In the genomic region with DNA sequence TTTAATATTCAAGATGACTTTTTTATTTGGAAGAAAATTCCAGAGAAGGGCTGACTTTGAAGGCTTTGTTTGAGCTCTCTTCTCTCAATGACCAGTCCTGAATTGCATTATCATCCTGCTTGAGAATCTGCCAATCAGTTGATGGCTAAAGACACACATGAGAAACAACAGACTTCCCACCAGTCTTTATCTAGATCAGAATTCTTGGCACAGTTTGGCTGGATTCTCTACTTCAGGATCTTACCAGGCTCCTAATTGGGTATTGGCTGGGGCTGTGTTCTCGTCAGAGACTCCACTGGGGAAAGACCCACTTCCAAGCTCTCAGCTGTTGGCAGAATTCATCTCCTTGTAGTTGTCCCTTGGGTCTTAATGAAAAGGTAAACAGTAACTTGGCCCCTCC, we compare ENCODE assay signal across 15 cellular contexts.
A peak's percentile ranks its signal among the peaks of the same experiment; 100 is the strongest.
DNase-seq lines count a peak whose midpoint lies in the region; ATAC-seq and TF ChIP-seq lines count a peak whose summit lies in the region.
"Had no signal": no experiment of that assay in that cellular context is flagged by ENCODE, and none has a peak within 500 bp of the region (broad histone marks: within the 10 kb centered on the region; RNA-seq: fewer than 3 reads in every experiment).

No MANE protein-coding gene starts in this region.

- CTCF ChIA-PET in SK-N-SH (lab: Yijun Ruan, JAX) (interaction anchor here (1.1 to 2.1 kb wide), 3 partner anchors 8 to 299 kb away, joined by 3 to 5 read pairs (median 4); no protein-coding TSS in a partner anchor), PC-9 (lab: Charles Lee) (no interaction called here)

- H3K4me3 ChIP-seq in SK-N-SH (ENCODE audit: low read depth in 2 of 2, low read length in 1 of 2) = no peak overlapping the region
- no peak overlapping the region for H3K4me3 ChIP-seq in fibroblast of mammary gland (ENCODE audit: control insufficient read depth, low read depth, low read length)
- H3K4me3 ChIP-seq in osteoblast (ENCODE audit: insufficient read depth, low read length) = no peak overlapping the region
- H3K4me3 ChIP-seq in PC-9 = no peak overlapping the region
- H3K4me3 ChIP-seq: BLaER1, psoas muscle had no signal

- no peaks in the 10 kb centered on the region for H3K36me3 Mint-ChIP-seq in activated T-helper 1 cell treated with anti-CD3 and anti-CD28 coated beads, Interleukin-12 subunit alpha, Interleukin-12 subunit beta, Interleukin-2, Interleukin-4 antibody, amounts not matched to agents 30 ng/mL and 10 ng/mL and 1 ng/mL, durations not matched to agents 14 hours and 24 hours and 36 hours (ENCODE audit: low read depth)

- H4K20me1 ChIP-seq in SK-N-SH (ENCODE audit: insufficient read depth) (no peaks in the 10 kb centered on the region), osteoblast (ENCODE audit: insufficient read depth, low read length) (no peaks in the 10 kb centered on the region), PC-9 (ENCODE audit: insufficient read depth) (no peaks in the 10 kb centered on the region)
- H4K20me1 ChIP-seq: BLaER1 had no signal

- no peak for TF ChIP-seq CTCF in SK-N-SH (IDR thresholded peaks at IDR 0.05)
- TF ChIP-seq CTCF in fibroblast of mammary gland (conservative IDR thresholded peaks at IDR 0.05; ENCODE audit: control insufficient read depth, insufficient read depth, low read depth, low read length) = no peak
- no peak for TF ChIP-seq CTCF in osteoblast (IDR thresholded peaks at IDR 0.05; ENCODE audit: extremely low read depth, low read depth, low read length)
- no peak for TF ChIP-seq CTCF in PC-9 (conservative IDR thresholded peaks at IDR 0.05)

- H3K9me2 ChIP-seq in SK-N-SH = no peaks in the 10 kb centered on the region
- no peaks in the 10 kb centered on the region for H3K9me2 ChIP-seq in PC-9 (ENCODE audit: insufficient read depth)

- H3K27ac Mint-ChIP-seq in activated T-helper 1 cell treated with anti-CD3 and anti-CD28 coated beads, Interleukin-12 subunit alpha, Interleukin-12 subunit beta, Interleukin-2, Interleukin-4 antibody, amounts not matched to agents 30 ng/mL and 10 ng/mL and 1 ng/mL, durations not matched to agents 14 hours and 24 hours and 36 hours = no peak overlapping the region
- H3K27ac Mint-ChIP-seq: activated CD8-positive, alpha-beta T cell treated with anti-CD3 and anti-CD28 coated beads for 36 hours had no signal

- ATAC-seq in GM19395 (IDR thresholded peaks at IDR 0.05; ENCODE audit: unreplicated experiment) = no peak
- ATAC-seq: psoas muscle had no signal

- TF ChIP-seq EP300 in SK-N-SH (IDR thresholded peaks at IDR 0.05; ENCODE audit: borderline replicate concordance in 1 of 2, low read depth in 1 of 2, low read length in 1 of 2) = peak in 1 of 2 experiments; percentile 87; a peak in 1 of 4 replicates

- POLR2A ChIA-PET in SK-N-SH (lab: Yijun Ruan, JAX) (no interaction called here), PC-9 (lab: Charles Lee; ENCODE audit: unreplicated experiment) (no interaction called here)

- no peak overlapping the region for H3K4me3 Mint-ChIP-seq in activated T-helper 1 cell treated with anti-CD3 and anti-CD28 coated beads, Interleukin-12 subunit alpha, Interleukin-12 subunit beta, Interleukin-2, Interleukin-4 antibody, amounts not matched to agents 30 ng/mL and 10 ng/mL and 1 ng/mL, durations not matched to agents 14 hours and 24 hours and 36 hours
- H3K4me3 Mint-ChIP-seq: activated CD8-positive, alpha-beta T cell treated with anti-CD3 and anti-CD28 coated beads for 36 hours had no signal

- peaks cover 4% of the 10 kb centered on the region for H3K27me3 Mint-ChIP-seq in activated T-helper 1 cell treated with anti-CD3 and anti-CD28 coated beads, Interleukin-12 subunit alpha, Interleukin-12 subunit beta, Interleukin-2, Interleukin-4 antibody, amounts not matched to agents 30 ng/mL and 10 ng/mL and 1 ng/mL, durations not matched to agents 14 hours and 24 hours and 36 hours (ENCODE audit: insufficient read depth)
- H3K27me3 Mint-ChIP-seq: activated CD8-positive, alpha-beta T cell treated with anti-CD3 and anti-CD28 coated beads for 36 hours had no signal

- no peak for TF ChIP-seq RAD21 in SK-N-SH (IDR thresholded peaks at IDR 0.05; ENCODE audit: low read length)

- H3K9ac ChIP-seq in SK-N-SH = no peak overlapping the region; the same call in 1 of the 2 replicates
- H3K9ac ChIP-seq: BLaER1 had no signal

- no peaks in the 10 kb centered on the region for H3K27me3 ChIP-seq in SK-N-SH (ENCODE audit: insufficient read depth)
- no peaks in the 10 kb centered on the region for H3K27me3 ChIP-seq in osteoblast (ENCODE audit: insufficient read depth, low read length)
- H3K27me3 ChIP-seq in PC-9 (ENCODE audit: insufficient read depth, low read depth) = no peaks in the 10 kb centered on the region
- H3K27me3 ChIP-seq: BLaER1 had no signal

- H3K9me3 Mint-ChIP-seq in activated T-helper 1 cell treated with anti-CD3 and anti-CD28 coated beads, Interleukin-12 subunit alpha, Interleukin-12 subunit beta, Interleukin-2, Interleukin-4 antibody, amounts not matched to agents 30 ng/mL and 10 ng/mL and 1 ng/mL, durations not matched to agents 14 hours and 24 hours and 36 hours = no peaks in the 10 kb centered on the region
- H3K9me3 Mint-ChIP-seq: activated CD8-positive, alpha-beta T cell treated with anti-CD3 and anti-CD28 coated beads for 36 hours had no signal

- WGBS in SK-N-SH (ENCODE audit: low lambda C conversion rate) = 17% methylated on average over 1 of the region's 1 CpG

- H3K9me3 ChIP-seq in SK-N-SH (no peaks in the 10 kb centered on the region), osteoblast (ENCODE audit: low read depth, low read length) (no peaks in the 10 kb centered on the region), PC-9 (ENCODE audit: insufficient read depth, low read depth) (no peaks in the 10 kb centered on the region)
- H3K9me3 ChIP-seq: BLaER1, psoas muscle had no signal

- H3K4me2 ChIP-seq in SK-N-SH (0 out of 2 replicates have a peak overlapping the region, but pooled peaks have one; percentile 4), osteoblast (ENCODE audit: insufficient read depth, low read length) (no peak overlapping the region), PC-9 (no peak overlapping the region)
- H3K4me2 ChIP-seq: BLaER1 had no signal

- H3K4me1 Mint-ChIP-seq in activated T-helper 1 cell treated with anti-CD3 and anti-CD28 coated beads, Interleukin-12 subunit alpha, Interleukin-12 subunit beta, Interleukin-2, Interleukin-4 antibody, amounts not matched to agents 30 ng/mL and 10 ng/mL and 1 ng/mL, durations not matched to agents 14 hours and 24 hours and 36 hours (ENCODE audit: low read depth) = peaks cover 14% of the 10 kb centered on the region

- H3F3A ChIP-seq in SK-N-SH (replicated peaks; ENCODE audit: insufficient read depth) (peaks cover 12% of the 10 kb centered on the region), PC-9 (ENCODE audit: insufficient read depth, low read depth) (no peaks in the 10 kb centered on the region)

- peaks cover 2 to 63% of the 10 kb centered on the region in 2 experiments for H3K36me3 ChIP-seq in SK-N-SH (replicated peaks in 1 of 2; ENCODE audit: control insufficient read depth in 1 of 2, insufficient read depth in 2 of 2, low read length in 1 of 2)
- H3K36me3 ChIP-seq in osteoblast (ENCODE audit: insufficient read depth, low read length) = peaks cover 45% of the 10 kb centered on the region
- no peaks in the 10 kb centered on the region for H3K36me3 ChIP-seq in PC-9 (ENCODE audit: low read depth)
- H3K36me3 ChIP-seq: BLaER1 had no signal

- DNase-seq in GM04504 (ENCODE audit: low read depth) (peak; percentile 29), SK-N-SH (no peak), fibroblast of mammary gland (ENCODE audit: low read depth) (peak; percentile 30), osteoblast (ENCODE audit: insufficient read length, low spot score, missing footprints) (no peak), caudate nucleus (lab: John Stamatoyannopoulos, UW) (no peak), PC-9 (no peak)
- DNase-seq in activated T-helper 1 cell treated with anti-CD3 and anti-CD28 coated beads, Interleukin-12 subunit alpha, Interleukin-12 subunit beta, Interleukin-2, Interleukin-4 antibody, amounts not matched to agents 30 ng/mL and 10 ng/mL and 1 ng/mL, durations not matched to agents 14 hours and 24 hours and 36 hours (ENCODE audit: low spot score) = no peak
- DNase-seq: activated CD8-positive, alpha-beta T cell treated with anti-CD3 and anti-CD28 coated beads for 36 hours; activated gamma-delta T cell; EL; NCI-H2107; psoas muscle; stimulated activated CD4-positive, alpha-beta T cell treated with anti-CD3 and anti-CD28 coated beads, Interleukin-2, amount 100 ng/mL, for 48 hours had no signal

- intact Hi-C loops in activated T-helper 1 cell treated with anti-CD3 and anti-CD28 coated beads, Interleukin-12 subunit alpha, Interleukin-12 subunit beta, Interleukin-2, Interleukin-4 antibody, amounts not matched to agents 30 ng/mL and 10 ng/mL and 1 ng/mL, durations not matched to agents 14 hours and 24 hours and 36 hours (cut with micrococcal nuclease) = no loop called here
- intact Hi-C loops in PC-9 (cut with micrococcal nuclease; ENCODE audit: unreplicated experiment) = no loop called here

- H3K27ac ChIP-seq in SK-N-SH (ENCODE audit: low read depth in 2 of 2, low read length in 1 of 2) = peak overlapping the region; percentile 39 to 88
- peak overlapping the region; percentile 74 for H3K27ac ChIP-seq in osteoblast (ENCODE audit: low read depth, low read length)
- H3K27ac ChIP-seq in caudate nucleus (ENCODE audit: low read depth, low read length) = no peak overlapping the region
- H3K27ac ChIP-seq in PC-9 = no peak overlapping the region
- H3K27ac ChIP-seq: BLaER1, psoas muscle had no signal

- H3K4me1 ChIP-seq in SK-N-SH (ENCODE audit: control insufficient read depth in 1 of 2, insufficient read depth in 2 of 2, low read depth in 1 of 2, low read length in 1 of 2) = peaks cover 4 to 23% of the 10 kb centered on the region in 2 experiments; a peak in 3 of 4 replicates
- peaks cover 27% of the 10 kb centered on the region for H3K4me1 ChIP-seq in osteoblast (ENCODE audit: insufficient read depth, low read length)
- no peaks in the 10 kb centered on the region for H3K4me1 ChIP-seq in PC-9 (replicated peaks; ENCODE audit: insufficient read depth)
- H3K4me1 ChIP-seq: psoas muscle had no signal

- H2AFZ ChIP-seq in SK-N-SH (ENCODE audit: low read depth) (no peak overlapping the region), osteoblast (ENCODE audit: low read length) (no peak overlapping the region), PC-9 (no peak overlapping the region)

- H3K79me2 ChIP-seq in SK-N-SH (ENCODE audit: insufficient read depth) = peaks cover 4% of the 10 kb centered on the region; the same call in 1 of the 2 replicates
- H3K79me2 ChIP-seq in osteoblast (ENCODE audit: insufficient read depth, low read length) = no peaks in the 10 kb centered on the region
- H3K79me2 ChIP-seq in PC-9 (ENCODE audit: low read depth) = no peaks in the 10 kb centered on the region

- BruUV-seq in PC-9 (replicated peaks; lab: Mats Ljungman, UMichigan) = no TSS peak

TF ChIP-seq in SK-N-SH, 30 proteins besides CTCF, POLR2A, EP300 and RAD21 (continues in another document):
- TF ChIP-seq MXI1 (IDR thresholded peaks at IDR 0.05; ENCODE audit: low read depth, low read length) = no peak
- peak; percentile 63 for TF ChIP-seq JUND (IDR thresholded peaks at IDR 0.05)
- TF ChIP-seq YY1 (IDR thresholded peaks at IDR 0.05; ENCODE audit: low read depth) = no peak
- TF ChIP-seq GABPA (IDR thresholded peaks at IDR 0.05; ENCODE audit: low read depth) = no peak

Comparison
In these comparisons a context has a peak if more than half of its experiments do, and no peak if none do; other contexts are left out.
1. DNase-seq: peak in GM04504 (single experiment) and fibroblast of mammary gland (single experiment); none in SK-N-SH (single experiment), osteoblast (single experiment), caudate nucleus (0 of 61), activated T-helper 1 cell treated with anti-CD3 and anti-CD28 coated beads, Interleukin-12 subunit alpha, Interleukin-12 subunit beta, Interleukin-2, Interleukin-4 antibody, amounts not matched to agents 30 ng/mL and 10 ng/mL and 1 ng/mL, durations not matched to agents 14 hours and 24 hours and 36 hours (single experiment) and PC-9 (0 of 2).
2. H3K27ac ChIP-seq: peak in SK-N-SH (2 of 2) and osteoblast (single experiment); none in caudate nucleus (single experiment) and PC-9 (single experiment).